In the genomic region with DNA sequence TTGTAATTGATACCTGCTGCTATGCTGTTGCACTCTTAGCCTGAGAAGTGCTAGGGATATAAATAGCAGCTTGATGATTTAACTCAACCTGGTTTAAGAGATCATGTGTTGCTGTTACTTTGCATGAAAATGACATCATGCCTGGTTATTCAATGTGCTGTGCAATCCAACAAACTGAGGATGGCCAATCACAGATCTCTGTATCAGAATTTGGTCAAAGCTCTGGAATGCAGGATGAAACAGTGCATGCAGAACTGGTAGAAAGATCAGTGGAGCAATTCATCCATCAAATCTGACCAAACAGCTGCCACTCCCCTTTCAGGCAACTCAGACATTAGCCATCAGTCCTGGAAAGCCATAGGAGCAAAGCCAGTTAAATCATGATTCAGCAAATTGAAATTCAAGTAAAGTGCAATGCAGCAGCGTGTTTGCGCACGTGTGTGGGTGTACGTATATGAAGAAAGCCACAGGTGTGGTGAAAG, we compare ENCODE assay signal across 8 cellular contexts.
DNase-seq lines count a peak whose midpoint lies in the region; ATAC-seq, FAIRE-seq and TF ChIP-seq lines count a peak whose summit lies in the region.

No MANE protein-coding gene starts in this region.

- H3K27me3 ChIP-seq in astrocyte (ENCODE audit: insufficient read depth, low read length), result no peaks in the 10 kb centered on the region
- no peaks in the 10 kb centered on the region for H3K27me3 ChIP-seq in CD4-positive, alpha-beta T cell (ENCODE audit: control insufficient read depth, insufficient read depth, low read length)

- no peak overlapping the region for H3K4me3 ChIP-seq in astrocyte (ENCODE audit: insufficient read depth, low read depth, low read length)

- H3K27ac ChIP-seq in astrocyte (ENCODE audit: low read depth, low read length), result peak overlapping the region; percentile 70
- H3K27ac ChIP-seq in CD4-positive, alpha-beta T cell (ENCODE audit: low read depth, low read length), result no peak overlapping the region

- no peaks in the 10 kb centered on the region for H3K9me3 ChIP-seq in astrocyte (ENCODE audit: insufficient read depth, low read depth, low read length)
- H3K9me3 ChIP-seq in CD4-positive, alpha-beta T cell (ENCODE audit: control insufficient read depth, low read length), result no peaks in the 10 kb centered on the region

- peak; percentile 58 for FAIRE-seq in astrocyte (lab: Jason Lieb, UNC)

- H3K27me3 Mint-ChIP-seq in astrocyte (ENCODE audit: low read depth, unreplicated experiment), result no peaks in the 10 kb centered on the region
- no peaks in the 10 kb centered on the region for H3K27me3 Mint-ChIP-seq in CD4-positive, alpha-beta T cell
- H3K27me3 Mint-ChIP-seq in mesothelial cell of epicardium (ENCODE audit: low read depth), result no peaks in the 10 kb centered on the region

- CTCF ChIA-PET in CD4-positive, alpha-beta T cell (lab: Charles Lee), result no interaction called here

- peak; percentile 17 for DNase-seq in GM04503 (ENCODE audit: low read depth)
- DNase-seq in astrocyte (ENCODE audit: low read depth), result peak; percentile 82
- DNase-seq in myocyte (ENCODE audit: low read depth), result peak; percentile 23
- no peak for DNase-seq in activated T-cell treated with anti-CD3 and anti-CD28 coated beads, Interleukin-2, amount 50 U/mL, for 1 hour
- no peak for DNase-seq in erythroblast (lab: John Stamatoyannopoulos, UW)
- no peak for DNase-seq in CD4-positive, alpha-beta T cell
- DNase-seq in mesothelial cell of epicardium (ENCODE audit: low spot score in 2 of 2, unreplicated experiment in 2 of 2), result no peak

- POLR2A ChIA-PET in CD4-positive, alpha-beta T cell (lab: Charles Lee), result no interaction called here

- no peak for TF ChIP-seq CTCF in astrocyte (IDR thresholded peaks at IDR 0.05; ENCODE audit: insufficient read depth, low read depth, low read length)
- TF ChIP-seq CTCF in CD4-positive, alpha-beta T cell (IDR thresholded peaks at IDR 0.05), result no peak
- no peak for TF ChIP-seq CTCF in mesothelial cell of epicardium (IDR thresholded peaks at IDR 0.05; ENCODE audit: unreplicated experiment)

- intact Hi-C loops in CD4-positive, alpha-beta T cell (cut with DNase I, micrococcal nuclease), result no loop called here

- no peaks in the 10 kb centered on the region for H3K36me3 ChIP-seq in astrocyte (ENCODE audit: insufficient read depth, low read length)

- peak overlapping the region; percentile 28 for H3K4me3 Mint-ChIP-seq in astrocyte (ENCODE audit: unreplicated experiment)
- H3K4me3 Mint-ChIP-seq in CD4-positive, alpha-beta T cell, result no peak overlapping the region
- H3K4me3 Mint-ChIP-seq in mesothelial cell of epicardium, result no peak overlapping the region

- H3K4me1 Mint-ChIP-seq in astrocyte (ENCODE audit: low read depth, unreplicated experiment) (peaks cover 35% of the 10 kb centered on the region), mesothelial cell of epicardium (peaks cover 18% of the 10 kb centered on the region)
- peaks cover 6% of the 10 kb centered on the region for H3K4me1 Mint-ChIP-seq in CD4-positive, alpha-beta T cell (ENCODE audit: low read depth)

- H3K79me2 ChIP-seq in astrocyte (ENCODE audit: insufficient read depth, low read length), result no peaks in the 10 kb centered on the region

- ATAC-seq in HG02981 (IDR thresholded peaks at IDR 0.05; ENCODE audit: unreplicated experiment), result peak; percentile 53
- ATAC-seq in CD4-positive, alpha-beta T cell (ENCODE audit: poor library complexity), result no peak

- H3K36me3 Mint-ChIP-seq in astrocyte (ENCODE audit: low read depth, unreplicated experiment) (no peaks in the 10 kb centered on the region), mesothelial cell of epicardium (no peaks in the 10 kb centered on the region)
- no peaks in the 10 kb centered on the region for H3K36me3 Mint-ChIP-seq in CD4-positive, alpha-beta T cell (ENCODE audit: low read depth)

- H3K4me2 ChIP-seq in astrocyte (ENCODE audit: low read length), result peak overlapping the region; percentile 36

- TF ChIP-seq POLR2A in erythroblast (IDR thresholded peaks at IDR 0.05; ENCODE audit: low read length), result no peak

- H3K27ac Mint-ChIP-seq in astrocyte (ENCODE audit: unreplicated experiment) (peak overlapping the region; percentile 91), mesothelial cell of epicardium (no peak overlapping the region)
- H3K27ac Mint-ChIP-seq in CD4-positive, alpha-beta T cell, result no peak overlapping the region

- H2AFZ ChIP-seq in astrocyte (ENCODE audit: low read depth, low read length), result no peak overlapping the region

- peak overlapping the region; percentile 33 for H3K9ac ChIP-seq in astrocyte (ENCODE audit: low read length)

- H3K4me1 ChIP-seq in astrocyte (ENCODE audit: insufficient read depth, low read length), result peaks cover 13% of the 10 kb centered on the region

- H4K20me1 ChIP-seq in astrocyte (ENCODE audit: insufficient read depth, low read length), result no peaks in the 10 kb centered on the region

- H3K9me3 Mint-ChIP-seq in astrocyte (ENCODE audit: unreplicated experiment) (no peaks in the 10 kb centered on the region), mesothelial cell of epicardium (no peaks in the 10 kb centered on the region)
- no peaks in the 10 kb centered on the region for H3K9me3 Mint-ChIP-seq in CD4-positive, alpha-beta T cell

Comparison
In these comparisons a context has a peak if more than half of its experiments do, and no peak if none do; other contexts are left out.
1. DNase-seq: peak in GM04503 (single experiment), astrocyte (single experiment) and myocyte (single experiment); none in activated T-cell treated with anti-CD3 and anti-CD28 coated beads, Interleukin-2, amount 50 U/mL, for 1 hour (single experiment), erythroblast (0 of 2), CD4-positive, alpha-beta T cell (0 of 10) and mesothelial cell of epicardium (0 of 2).